ENCODE assay signal across 8 cellular contexts in genomic region chr5:88785396-88786216, GRCh38.
DNase-seq lines count a peak whose midpoint lies in the region; ATAC-seq and TF ChIP-seq lines count a peak whose summit lies in the region.

No MANE protein-coding gene starts in this region.

- ATAC-seq in GM19438 (IDR thresholded peaks at IDR 0.05; ENCODE audit: low read depth, unreplicated experiment) (peak; percentile 43), HG03460 (IDR thresholded peaks at IDR 0.05; ENCODE audit: unreplicated experiment) (peak; percentile 56)

- peak overlapping the region; percentile 56 for H3K27ac ChIP-seq in BLaER1

- peak overlapping the region; percentile 2; the same call in 1 of the 2 replicates for H3K4me2 ChIP-seq in BLaER1

- no peaks in the 10 kb centered on the region for H3K27me3 ChIP-seq in BLaER1

- H3K4me3 Mint-ChIP-seq in osteocyte (ENCODE audit: unreplicated experiment), result peak overlapping the region; percentile 67

- H3K27me3 Mint-ChIP-seq in osteocyte (ENCODE audit: unreplicated experiment), result no peaks in the 10 kb centered on the region

- in situ Hi-C loops in SK-MEL-5 (cut with HindIII; ENCODE audit: low pct_unique_long_range_greater_than_20kb, low sequenced_read_pairs), result no loop called here

- no peak overlapping the region for H3K4me3 ChIP-seq in BLaER1
- no peak overlapping the region for H3K4me3 ChIP-seq in fibroblast of villous mesenchyme (ENCODE audit: low read depth, low read length)

- peaks cover 87% of the 10 kb centered on the region for H3K36me3 ChIP-seq in BLaER1

- no peak for TF ChIP-seq CTCF in fibroblast of villous mesenchyme (IDR thresholded peaks at IDR 0.05; ENCODE audit: insufficient read depth, low read depth, low read length)
- no peak for TF ChIP-seq CTCF in osteocyte (IDR thresholded peaks at IDR 0.05)

- peaks cover 27% of the 10 kb centered on the region for H3K4me1 Mint-ChIP-seq in osteocyte (ENCODE audit: unreplicated experiment)

- peaks cover 29% of the 10 kb centered on the region for H3K4me1 ChIP-seq in BLaER1

- H3K9me3 ChIP-seq in BLaER1, result no peaks in the 10 kb centered on the region

- no peaks in the 10 kb centered on the region for H3K36me3 Mint-ChIP-seq in osteocyte (ENCODE audit: unreplicated experiment)

- DNase-seq in SK-MEL-5 (ENCODE audit: low read depth, low spot score) (peak; percentile 97), fibroblast of villous mesenchyme (ENCODE audit: low read depth) (peak; percentile 68), osteocyte (ENCODE audit: extremely low spot score, unreplicated experiment) (no peak), SKM-1 (lab: John Stamatoyannopoulos, UW; ENCODE audit: unreplicated experiment) (no peak)
- no peak for DNase-seq in stimulated activated CD4-positive, alpha-beta T cell treated with anti-CD3 and anti-CD28 coated beads, Interleukin-4, amount 100 ng/mL, for 1 hour

- peak overlapping the region; percentile 98 for H3K27ac Mint-ChIP-seq in osteocyte (ENCODE audit: unreplicated experiment)

- no peaks in the 10 kb centered on the region for H3K9me3 Mint-ChIP-seq in osteocyte (ENCODE audit: unreplicated experiment)

- peaks cover 100% of the 10 kb centered on the region for H4K20me1 ChIP-seq in BLaER1

- H3K9ac ChIP-seq in BLaER1, result no peak overlapping the region

Comparison
In these comparisons a context has a peak if more than half of its experiments do, and no peak if none do; other contexts are left out.
1. DNase-seq: peak in SK-MEL-5 (single experiment) and fibroblast of villous mesenchyme (single experiment); none in osteocyte (single experiment), SKM-1 (single experiment) and stimulated activated CD4-positive, alpha-beta T cell treated with anti-CD3 and anti-CD28 coated beads, Interleukin-4, amount 100 ng/mL, for 1 hour (single experiment).